In the genomic region with DNA sequence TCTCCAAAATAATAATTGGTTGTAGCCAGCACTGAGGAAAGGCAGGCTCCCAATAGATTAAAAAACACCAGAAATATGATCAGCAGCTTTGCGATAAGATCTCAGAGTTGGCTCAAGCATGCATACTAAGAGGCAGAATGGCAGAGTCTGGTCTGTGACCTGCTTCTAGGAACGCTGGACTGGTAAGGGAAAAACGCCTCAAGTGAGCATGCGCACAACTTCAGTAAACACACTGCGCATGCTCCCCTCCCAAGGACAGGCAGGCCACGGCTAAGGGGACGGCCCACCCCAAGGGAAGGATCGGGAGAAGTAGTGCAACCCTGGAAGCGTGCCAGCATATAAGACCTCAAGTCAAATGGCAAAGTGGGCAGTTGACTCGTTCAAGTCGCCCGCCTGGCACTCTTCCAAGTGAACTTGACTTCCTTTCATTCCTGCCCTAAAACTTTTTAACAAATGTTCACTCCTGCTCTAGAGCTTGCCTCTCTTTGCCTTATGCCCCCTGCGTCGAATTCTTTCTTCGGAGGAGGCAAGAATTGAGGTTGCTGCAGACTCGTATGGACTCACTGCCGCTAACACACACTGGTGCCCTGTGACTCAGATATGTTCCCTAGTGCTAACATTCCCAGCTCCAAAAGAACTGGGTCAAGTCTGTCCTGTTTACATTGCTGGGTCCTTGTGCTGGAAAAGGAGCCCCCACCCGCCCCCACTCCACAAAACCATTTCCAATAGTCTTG, we compare ENCODE assay signal across 1 cellular context.
A peak's percentile ranks its signal among the peaks of the same experiment; 100 is the strongest.
TF ChIP-seq lines count a peak whose summit lies in the region.

No MANE protein-coding gene starts in this region.

TF ChIP-seq in Ishikawa, 13 proteins besides CTCF, POLR2A, EP300 and RAD21:
- TF ChIP-seq, protein P1, sequence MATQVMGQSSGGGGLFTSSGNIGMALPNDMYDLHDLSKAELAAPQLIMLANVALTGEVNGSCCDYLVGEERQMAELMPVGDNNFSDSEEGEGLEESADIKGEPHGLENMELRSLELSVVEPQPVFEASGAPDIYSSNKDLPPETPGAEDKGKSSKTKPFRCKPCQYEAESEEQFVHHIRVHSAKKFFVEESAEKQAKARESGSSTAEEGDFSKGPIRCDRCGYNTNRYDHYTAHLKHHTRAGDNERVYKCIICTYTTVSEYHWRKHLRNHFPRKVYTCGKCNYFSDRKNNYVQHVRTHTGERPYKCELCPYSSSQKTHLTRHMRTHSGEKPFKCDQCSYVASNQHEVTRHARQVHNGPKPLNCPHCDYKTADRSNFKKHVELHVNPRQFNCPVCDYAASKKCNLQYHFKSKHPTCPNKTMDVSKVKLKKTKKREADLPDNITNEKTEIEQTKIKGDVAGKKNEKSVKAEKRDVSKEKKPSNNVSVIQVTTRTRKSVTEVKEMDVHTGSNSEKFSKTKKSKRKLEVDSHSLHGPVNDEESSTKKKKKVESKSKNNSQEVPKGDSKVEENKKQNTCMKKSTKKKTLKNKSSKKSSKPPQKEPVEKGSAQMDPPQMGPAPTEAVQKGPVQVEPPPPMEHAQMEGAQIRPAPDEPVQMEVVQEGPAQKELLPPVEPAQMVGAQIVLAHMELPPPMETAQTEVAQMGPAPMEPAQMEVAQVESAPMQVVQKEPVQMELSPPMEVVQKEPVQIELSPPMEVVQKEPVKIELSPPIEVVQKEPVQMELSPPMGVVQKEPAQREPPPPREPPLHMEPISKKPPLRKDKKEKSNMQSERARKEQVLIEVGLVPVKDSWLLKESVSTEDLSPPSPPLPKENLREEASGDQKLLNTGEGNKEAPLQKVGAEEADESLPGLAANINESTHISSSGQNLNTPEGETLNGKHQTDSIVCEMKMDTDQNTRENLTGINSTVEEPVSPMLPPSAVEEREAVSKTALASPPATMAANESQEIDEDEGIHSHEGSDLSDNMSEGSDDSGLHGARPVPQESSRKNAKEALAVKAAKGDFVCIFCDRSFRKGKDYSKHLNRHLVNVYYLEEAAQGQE (IDR thresholded peaks at IDR 0.05; ENCODE audit: low read depth) = no peak
- peak; percentile 55 for TF ChIP-seq NFIC (IDR thresholded peaks at IDR 0.05)
